In the genomic region with DNA sequence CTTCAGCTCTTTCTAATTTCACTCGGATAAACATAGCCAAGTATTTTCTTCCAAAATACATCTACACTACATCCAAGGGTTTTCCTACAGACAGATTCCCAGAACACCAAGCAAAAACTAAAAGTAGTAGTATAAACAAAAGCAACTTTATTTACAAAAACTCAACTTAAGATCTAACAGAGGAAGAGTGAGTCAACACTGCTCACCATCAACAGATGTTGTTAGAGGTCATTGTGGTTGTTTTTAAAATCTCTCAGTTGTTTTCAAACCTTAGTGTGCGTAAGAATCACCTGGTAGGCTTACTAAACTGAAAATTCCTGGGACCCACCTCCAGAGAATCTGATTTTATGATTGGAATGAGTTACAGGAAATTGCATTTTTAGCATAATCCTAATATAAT, we compare ENCODE assay signal across 8 cellular contexts.
"Had no signal": no experiment of that assay in that cellular context is flagged by ENCODE, and none has a peak within 500 bp of the region (broad histone marks: within the 10 kb centered on the region; RNA-seq: fewer than 3 reads in every experiment).

No MANE protein-coding gene starts in this region.

- H3K4me1 ChIP-seq: HAP-1 had no signal

- H3K36me3 ChIP-seq: HAP-1 had no signal

- DNase-seq: GM23248, GOT3, H7, HFFc6, KBM-7 had no signal

- FAIRE-seq: HepG2 had no signal

- H3K27ac ChIP-seq: GM23248, HL-60 had no signal

- H3K4me3 ChIP-seq: GM23248, HAP-1 had no signal
